ENCODE assay signal across 25 cellular contexts in the genomic region with DNA sequence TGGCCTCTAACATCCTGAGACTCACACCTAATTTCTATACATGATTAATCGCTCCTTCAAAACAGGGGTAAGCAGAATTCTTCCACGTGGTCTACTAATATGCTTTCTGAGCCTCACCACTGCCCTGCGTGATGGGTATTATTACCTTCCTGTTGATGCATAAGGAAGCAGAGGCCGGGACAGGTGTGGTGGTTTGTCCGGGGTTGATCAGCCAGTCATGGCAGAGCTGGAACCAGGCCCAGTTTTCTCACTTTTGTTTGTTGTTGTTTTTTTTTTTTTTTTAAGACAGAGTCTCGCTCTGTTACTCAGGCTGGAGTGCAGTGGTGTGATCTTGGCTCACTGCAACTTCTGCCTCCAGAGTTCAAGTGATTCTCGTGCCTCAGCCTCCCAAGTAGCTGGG. TPM values are rescaled to one million over a fixed set of nuclear protein-coding genes. Genes with fewer than 3 reads are reported as not detected.
A peak's percentile ranks its signal among the peaks of the same experiment; 100 is the strongest.
DNase-seq lines count a peak whose midpoint lies in the region; ATAC-seq and TF ChIP-seq lines count a peak whose summit lies in the region.
"Had no signal": no experiment of that assay in that cellular context is flagged by ENCODE, and none has a peak within 500 bp of the region (broad histone marks: within the 10 kb centered on the region; RNA-seq: fewer than 3 reads in every experiment).

No MANE protein-coding gene starts in this region.

- POLR2A ChIA-PET in activated CD4-positive, alpha-beta T cell treated with anti-CD3 and anti-CD28 coated beads for 36 hours (lab: Charles Lee) = no interaction called here

- H3K27me3 ChIP-seq in colonic mucosa = no peaks in the 10 kb centered on the region

- intact Hi-C loops in activated CD4-positive, alpha-beta T cell treated with anti-CD3 and anti-CD28 coated beads, Interleukin-2, amount 10 ng/mL, durations not matched to agents 24 days and 14 days (cut with micrococcal nuclease) = no loop called here
- intact Hi-C loops in activated CD4-positive, alpha-beta T cell treated with anti-CD3 and anti-CD28 coated beads for 36 hours (cut with DNase I, micrococcal nuclease) = no loop called here
- intact Hi-C loops in colonic mucosa (cut with DNase I) = no loop called here
- intact Hi-C loops in left colon (cut with DNase I, micrococcal nuclease) = no loop called here
- intact Hi-C loops in sciatic nerve (cut with DNase I) = no loop called here

- no peaks in the 10 kb centered on the region for H3K9me3 ChIP-seq in colonic mucosa
- H3K9me3 ChIP-seq: A549, HAP-1 had no signal

- peak; percentile 45 for DNase-seq in activated CD4-positive, alpha-beta T cell treated with anti-CD3 and anti-CD28 coated beads, Interleukin-2, amount 10 ng/mL, durations not matched to agents 24 days and 14 days
- no peak for DNase-seq in activated CD4-positive, alpha-beta T cell treated with anti-CD3 and anti-CD28 coated beads for 36 hours
- DNase-seq in colonic mucosa (peak; percentile 22), left colon (no peak), sciatic nerve (ENCODE audit: low spot score) (no peak), foreskin fibroblast (no peak)
- DNase-seq: AML-193; CD4-positive, alpha-beta T cell; DMS79; EL; GDM1; GOT3; NCI-H1048; NCI-H1436; NCI-H187; NCI-H2081 treated with DMSO at 0.1 percent for 48 hours; NCI-H2227 treated with DMSO at 0.1 percent for 48 hours; NCI-H526 treated with DMSO at 0.1 percent for 48 hours; SHP77 had no signal

- H3K36me3 Mint-ChIP-seq in activated CD4-positive, alpha-beta T cell treated with anti-CD3 and anti-CD28 coated beads, Interleukin-2, amount 10 ng/mL, durations not matched to agents 24 days and 14 days (ENCODE audit: low read depth) = peaks cover 20% of the 10 kb centered on the region
- peaks cover 18% of the 10 kb centered on the region for H3K36me3 Mint-ChIP-seq in activated CD4-positive, alpha-beta T cell treated with anti-CD3 and anti-CD28 coated beads for 36 hours (ENCODE audit: low read depth)

- H3K9ac ChIP-seq in colonic mucosa (ENCODE audit: low read depth in 2 of 2, low read length in 2 of 2) = no peak overlapping the region
- H3K9ac ChIP-seq: BLaER1 treated with 17β-estradiol and CSF1 and Interleukin-3, amounts not matched to agents 10 nM and 100 nM had no signal

- no peak overlapping the region for H3K27ac Mint-ChIP-seq in activated CD4-positive, alpha-beta T cell treated with anti-CD3 and anti-CD28 coated beads, Interleukin-2, amount 10 ng/mL, durations not matched to agents 24 days and 14 days
- H3K27ac Mint-ChIP-seq in activated CD4-positive, alpha-beta T cell treated with anti-CD3 and anti-CD28 coated beads for 36 hours = no peak overlapping the region
- H3K27ac Mint-ChIP-seq: CD4-positive, alpha-beta T cell had no signal

- CTCF ChIA-PET in activated CD4-positive, alpha-beta T cell treated with anti-CD3 and anti-CD28 coated beads for 36 hours (lab: Charles Lee) = no interaction called here

- H3K27me3 Mint-ChIP-seq in activated CD4-positive, alpha-beta T cell treated with anti-CD3 and anti-CD28 coated beads, Interleukin-2, amount 10 ng/mL, durations not matched to agents 24 days and 14 days = peaks cover 2% of the 10 kb centered on the region
- H3K27me3 Mint-ChIP-seq in activated CD4-positive, alpha-beta T cell treated with anti-CD3 and anti-CD28 coated beads for 36 hours = no peaks in the 10 kb centered on the region
- H3K27me3 Mint-ChIP-seq: CD4-positive, alpha-beta T cell had no signal

- H3K27ac ChIP-seq in colonic mucosa = no peak overlapping the region
- H3K27ac ChIP-seq: A549; BLaER1 treated with 17β-estradiol and CSF1 and Interleukin-3, amounts not matched to agents 10 nM and 100 nM; RWPE1 had no signal

- H3K4me1 Mint-ChIP-seq in activated CD4-positive, alpha-beta T cell treated with anti-CD3 and anti-CD28 coated beads, Interleukin-2, amount 10 ng/mL, durations not matched to agents 24 days and 14 days = peaks cover 3% of the 10 kb centered on the region
- no peaks in the 10 kb centered on the region for H3K4me1 Mint-ChIP-seq in activated CD4-positive, alpha-beta T cell treated with anti-CD3 and anti-CD28 coated beads for 36 hours

- H3K4me3 ChIP-seq in colonic mucosa (no peak overlapping the region), foreskin fibroblast (ENCODE audit: low read depth in 1 of 2, low read length in 2 of 2) (no peak overlapping the region)
- H3K4me3 ChIP-seq: A549; BLaER1 treated with 17β-estradiol and CSF1 and Interleukin-3, amounts not matched to agents 10 nM and 100 nM; GM12878; HAP-1 had no signal

- H3K9me3 Mint-ChIP-seq in activated CD4-positive, alpha-beta T cell treated with anti-CD3 and anti-CD28 coated beads, Interleukin-2, amount 10 ng/mL, durations not matched to agents 24 days and 14 days = no peaks in the 10 kb centered on the region
- H3K9me3 Mint-ChIP-seq in activated CD4-positive, alpha-beta T cell treated with anti-CD3 and anti-CD28 coated beads for 36 hours (ENCODE audit: low read depth) = no peaks in the 10 kb centered on the region
- H3K9me3 Mint-ChIP-seq: CD4-positive, alpha-beta T cell had no signal

- no peaks in the 10 kb centered on the region for H3K4me1 ChIP-seq in colonic mucosa
- H3K4me1 ChIP-seq: A549, HAP-1 had no signal

- H3K4me3 Mint-ChIP-seq in activated CD4-positive, alpha-beta T cell treated with anti-CD3 and anti-CD28 coated beads, Interleukin-2, amount 10 ng/mL, durations not matched to agents 24 days and 14 days = no peak overlapping the region
- H3K4me3 Mint-ChIP-seq in activated CD4-positive, alpha-beta T cell treated with anti-CD3 and anti-CD28 coated beads for 36 hours = no peak overlapping the region
- H3K4me3 Mint-ChIP-seq: CD4-positive, alpha-beta T cell had no signal

- no peaks in the 10 kb centered on the region for H3K36me3 ChIP-seq in colonic mucosa

- no peak for TF ChIP-seq CTCF in colonic mucosa (IDR thresholded peaks at IDR 0.05)
- no peak for TF ChIP-seq CTCF in foreskin fibroblast (IDR thresholded peaks at IDR 0.05; ENCODE audit: low read depth, low read length)

- ATAC-seq in activated CD4-positive, alpha-beta T cell treated with anti-CD3 and anti-CD28 coated beads for 36 hours = no peak
- ATAC-seq in left colon = peak; percentile 15
- ATAC-seq in sciatic nerve = no peak
- ATAC-seq in HG02970 (IDR thresholded peaks at IDR 0.05; ENCODE audit: low FRiP score, unreplicated experiment) = no peak
- ATAC-seq: A549, GM12878 had no signal

RNA-seq across cellular contexts. Expression of gene RNF135, which starts 31.2 kb away (rescaled TPM):
- 10.2 and 10.6 TPM in 2 replicates for total RNA-seq in activated CD4-positive, alpha-beta T cell treated with anti-CD3 and anti-CD28 coated beads, Interleukin-2, amount 10 ng/mL, durations not matched to agents 24 days and 14 days
- 1 to 10 TPM; 5.8 to 6.0 TPM for total RNA-seq in activated CD4-positive, alpha-beta T cell treated with anti-CD3 and anti-CD28 coated beads for 36 hours
- total RNA-seq in colonic mucosa (10 to 100 TPM; 18.6 to 18.9 TPM), left colon (10 to 100 TPM; 19.2 to 27.0 TPM), sciatic nerve (23.8 TPM)

Comparison
In these comparisons a context has a peak if more than half of its experiments do, and no peak if none do; other contexts are left out.
1. DNase-seq: peak in activated CD4-positive, alpha-beta T cell treated with anti-CD3 and anti-CD28 coated beads, Interleukin-2, amount 10 ng/mL, durations not matched to agents 24 days and 14 days (single experiment) and colonic mucosa (single experiment); none in activated CD4-positive, alpha-beta T cell treated with anti-CD3 and anti-CD28 coated beads for 36 hours (single experiment), left colon (0 of 2), sciatic nerve (single experiment) and foreskin fibroblast (0 of 2).